In the genomic region with DNA sequence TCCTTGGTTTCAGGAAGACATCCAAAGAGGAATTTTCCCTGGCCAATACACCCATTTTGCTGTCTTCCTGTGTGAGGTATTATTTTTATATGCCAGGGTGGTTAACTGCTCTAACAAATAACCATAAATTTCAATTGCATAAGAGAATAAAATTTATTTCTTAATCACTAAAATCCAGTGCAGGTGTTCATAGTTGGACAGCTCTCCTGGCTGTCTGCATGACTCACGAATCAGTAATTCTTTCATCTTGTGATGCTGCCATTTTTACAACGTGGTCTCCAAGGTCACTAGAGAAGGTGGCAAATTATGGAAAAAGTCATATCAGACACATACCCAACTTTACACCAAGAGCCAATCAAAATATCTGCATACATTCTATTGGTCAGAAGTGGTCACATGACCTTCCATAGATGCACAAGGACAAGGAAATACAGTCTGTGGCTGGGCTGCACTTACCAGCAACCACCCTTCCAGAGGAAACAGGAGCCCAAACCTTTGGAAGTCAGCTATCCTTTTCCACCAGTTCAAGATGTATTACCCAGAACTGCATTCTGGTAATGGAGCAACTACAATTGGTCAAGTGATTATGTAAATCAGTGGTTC, we compare ENCODE assay signal across 19 cellular contexts.
DNase-seq lines count a peak whose midpoint lies in the region; ATAC-seq and TF ChIP-seq lines count a peak whose summit lies in the region.
"Had no signal": no experiment of that assay in that cellular context is flagged by ENCODE, and none has a peak within 500 bp of the region (broad histone marks: within the 10 kb centered on the region; RNA-seq: fewer than 3 reads in every experiment).

No MANE protein-coding gene starts in this region.

- DNase-seq in HT1080 (ENCODE audit: low read depth) (peak; percentile 32), RWPE1 (ENCODE audit: low spot score) (peak; percentile 23), fibroblast of mammary gland (ENCODE audit: low read depth) (peak; percentile 24), vagina (ENCODE audit: extremely low spot score in 2 of 2) (no peak), activated gamma-delta T cell treated with Interleukin-2 at 50 U/mL for 16 hours (no peak), HPDE6-E6E7 (ENCODE audit: extremely low spot score) (no peak)
- DNase-seq: BE2C; Calu3; CD4-positive, alpha-beta T cell; DMS79 treated with DMSO at 0.1 percent for 48 hours; GM23248; Kasumi-1; NCI-H1417; NCI-H187 treated with DMSO at 0.1 percent for 48 hours; NCI-H2171 treated with DMSO at 0.1 percent for 48 hours; NCI-H510A; NCI-H774; SW 1271 had no signal

- POLR2A ChIA-PET in RWPE1 (lab: Yijun Ruan, JAX; ENCODE audit: low non-redundant PET): no interaction called here

- H3K27ac ChIP-seq in RWPE1 (peak overlapping the region; percentile 93; the same call in 1 of the 2 replicates), vagina (peak overlapping the region; percentile 4)
- H3K27ac ChIP-seq: GM23248 had no signal

- intact Hi-C loops in vagina (cut with DNase I): loop anchor here (10.0 kb wide), 1 partner anchor 46 kb away; no protein-coding TSS in a partner anchor

- CTCF ChIA-PET in RWPE1 (lab: Yijun Ruan, JAX): no interaction called here

- H3K4me3 ChIP-seq in fibroblast of mammary gland (ENCODE audit: control insufficient read depth, low read depth, low read length) (no peak overlapping the region), vagina (no peak overlapping the region)
- H3K4me3 ChIP-seq: GM23248 had no signal

- no peak for TF ChIP-seq POLR2A in vagina (IDR thresholded peaks at IDR 0.05)

- no peaks in the 10 kb centered on the region for H3K9me3 ChIP-seq in vagina
- H3K9me3 ChIP-seq: BE2C had no signal

- no peaks in the 10 kb centered on the region for H3K36me3 ChIP-seq in vagina
- H3K36me3 ChIP-seq: BE2C had no signal

- H3K27me3 ChIP-seq in vagina: no peaks in the 10 kb centered on the region
- H3K27me3 ChIP-seq: BE2C had no signal

- TF ChIP-seq CTCF in RWPE1 (conservative IDR thresholded peaks at IDR 0.05; ENCODE audit: low read depth): no peak
- TF ChIP-seq CTCF in fibroblast of mammary gland (conservative IDR thresholded peaks at IDR 0.05; ENCODE audit: control insufficient read depth, insufficient read depth, low read depth, low read length): no peak
- no peak for TF ChIP-seq CTCF in vagina (IDR thresholded peaks at IDR 0.05)

- no peak for ATAC-seq in GM19351 (IDR thresholded peaks at IDR 0.05; ENCODE audit: unreplicated experiment)

- H3K4me1 ChIP-seq in vagina: peaks cover 55% of the 10 kb centered on the region
- H3K4me1 ChIP-seq: BE2C had no signal

Comparison
In these comparisons a context has a peak if more than half of its experiments do, and no peak if none do; other contexts are left out.
1. DNase-seq: peak in HT1080 (single experiment), RWPE1 (single experiment) and fibroblast of mammary gland (single experiment); none in vagina (0 of 2), activated gamma-delta T cell treated with Interleukin-2 at 50 U/mL for 16 hours (single experiment) and HPDE6-E6E7 (single experiment).